10 cellular contexts compared by ENCODE assay signal in genomic region chr10:80132299-80133139, GRCh38. TPM values are rescaled to one million over a fixed set of nuclear protein-coding genes. Genes with fewer than 3 reads are reported as not detected.
A peak's percentile ranks its signal among the peaks of the same experiment; 100 is the strongest.
DNase-seq lines count a peak whose midpoint lies in the region; ATAC-seq and TF ChIP-seq lines count a peak whose summit lies in the region.
"Had no signal": no experiment of that assay in that cellular context is flagged by ENCODE, and none has a peak within 500 bp of the region (broad histone marks: within the 10 kb centered on the region; RNA-seq: fewer than 3 reads in every experiment).

TSS of gene PLAC9 (plus strand) at chr10:80132730. CDS start at chr10:80132763, 33 bp downstream.

- H3K9me3 ChIP-seq in endodermal cell (ENCODE audit: control insufficient read depth, low read length) (no peaks in the 10 kb centered on the region), tibial artery (no peaks in the 10 kb centered on the region)

- H3K27me3 Mint-ChIP-seq in endodermal cell (ENCODE audit: insufficient read depth) = peaks cover 26% of the 10 kb centered on the region

- H3K27me3 ChIP-seq in endodermal cell (ENCODE audit: control insufficient read depth, insufficient read depth, low read length, poor library complexity, severe bottlenecking) (peaks cover 13% of the 10 kb centered on the region), tibial artery (no peaks in the 10 kb centered on the region)

- 3 to 4% methylated on average over 19 to 58 of the region's 58 CpGs for WGBS in endodermal cell (ENCODE audit: insufficient coverage in 1 of 2, insufficient read length in 1 of 2), 2 experiments

- H3K4me1 Mint-ChIP-seq in endodermal cell = peaks cover 17% of the 10 kb centered on the region

- no peaks in the 10 kb centered on the region for H3K9me3 Mint-ChIP-seq in endodermal cell

- H3K36me3 Mint-ChIP-seq in endodermal cell (ENCODE audit: low read depth) = no peaks in the 10 kb centered on the region

- ATAC-seq in HG03354 (IDR thresholded peaks at IDR 0.05; ENCODE audit: poor library complexity, severe bottlenecking, unreplicated experiment) (no peak), HG02852 (IDR thresholded peaks at IDR 0.05; ENCODE audit: unreplicated experiment) (no peak)

- no peak within 1 kb of the TSS for H3K27ac ChIP-seq in endodermal cell (ENCODE audit: low read depth, low read length)
- peak within 1 kb of the TSS; percentile 72 to 77 for H3K27ac ChIP-seq in tibial artery

- intact Hi-C loops in tibial artery (cut with DNase I; ENCODE audit: low total_unique reads) = no loop called here

- H3K36me3 ChIP-seq in endodermal cell (ENCODE audit: control insufficient read depth, insufficient read depth, low read length) (no peaks in the 10 kb centered on the region), tibial artery (no peaks in the 10 kb centered on the region)

- TF ChIP-seq CTCF in endodermal cell (conservative IDR thresholded peaks at IDR 0.05) (no peak), tibial artery (IDR thresholded peaks at IDR 0.05) (no peak)

- H3K4me3 ChIP-seq in endodermal cell (ENCODE audit: low read length) (peak within 1 kb of the TSS; percentile 80), tibial artery (peak within 1 kb of the TSS; percentile 54 to 69)

- DNase-seq in NCI-H146 (lab: John Stamatoyannopoulos, UW) (peak; percentile 30), NCI-H146 treated with DMSO at 0.1 percent for 48 hours (lab: John Stamatoyannopoulos, UW; ENCODE audit: unreplicated experiment) (no peak), endodermal cell (peak; percentile 84), lung microvascular endothelial cell (ENCODE audit: low read depth in 2 of 2) (peak; percentile 21 to 43), tibial artery (no peak), NCI-H345 (lab: John Stamatoyannopoulos, UW) (no peak)
- DNase-seq: AML-193, nucleus accumbens had no signal

- H3K4me1 ChIP-seq in endodermal cell (ENCODE audit: control insufficient read depth, insufficient read depth, low read length) (no peaks in the 10 kb centered on the region), tibial artery (peaks cover 0 to 45% (median 30%) of the 10 kb centered on the region in 4 donors)

- H3K9ac ChIP-seq in endodermal cell (ENCODE audit: extremely low read depth, low read length, poor library complexity, severe bottlenecking) = peak within 1 kb of the TSS; percentile 89

- peak within 1 kb of the TSS; percentile 90 for H3K27ac Mint-ChIP-seq in endodermal cell

- peak within 1 kb of the TSS; percentile 60 for H3K4me3 Mint-ChIP-seq in endodermal cell

RNA-seq across cellular contexts. Expression of gene PLAC9, which starts in this region (rescaled TPM):
- total RNA-seq in endodermal cell (10 to 100 TPM in 1 of 2 donors, 1 to 10 TPM in 1; 8.4 to 14.9 TPM), lung microvascular endothelial cell (0.40 and 2.0 TPM in 2 replicates)
- 4.3 TPM for polyA plus RNA-seq in endodermal cell (2013, experiment 1 of 2)
- 6.5 TPM for polyA plus RNA-seq in endodermal cell (2013, experiment 2 of 2)

Comparison
In these comparisons a context has a peak if more than half of its experiments do, and no peak if none do; other contexts are left out.
1. DNase-seq: peak in NCI-H146 (single experiment), endodermal cell (single experiment) and lung microvascular endothelial cell (2 of 2); none in NCI-H146 treated with DMSO at 0.1 percent for 48 hours (single experiment), tibial artery (0 of 2) and NCI-H345 (single experiment).